In genomic region chr5:31226651-31227050, GRCh38 we compare ENCODE assay signal across 16 cellular contexts. TPM values are rescaled to one million over a fixed set of nuclear protein-coding genes. Genes with fewer than 3 reads are reported as not detected.
DNase-seq lines count a peak whose midpoint lies in the region; ATAC-seq, FAIRE-seq and TF ChIP-seq lines count a peak whose summit lies in the region.
"Had no signal": no experiment of that assay in that cellular context is flagged by ENCODE, and none has a peak within 500 bp of the region (broad histone marks: within the 10 kb centered on the region; RNA-seq: fewer than 3 reads in every experiment).

No MANE protein-coding gene starts in this region.

- H3K4me1 Mint-ChIP-seq in GM23338 (no peaks in the 10 kb centered on the region), astrocyte (ENCODE audit: low read depth, unreplicated experiment) (peaks cover 27% of the 10 kb centered on the region)
- H3K4me1 Mint-ChIP-seq in activated CD8-positive, alpha-beta memory T cell treated with anti-CD3 and anti-CD28 coated beads, Interleukin-2, amount 10 ng/mL, durations not matched to agents 7 days and 5 days, result no peaks in the 10 kb centered on the region
- H3K4me1 Mint-ChIP-seq: CD8-positive, alpha-beta memory T cell had no signal

- no peak overlapping the region for H3K4me2 ChIP-seq in GM23338
- no peak overlapping the region for H3K4me2 ChIP-seq in astrocyte (ENCODE audit: low read length)
- H3K4me2 ChIP-seq: BLaER1 had no signal

- FAIRE-seq in astrocyte (lab: Jason Lieb, UNC), result no peak
- no peak for FAIRE-seq in H54 (lab: Jason Lieb, UNC)
- FAIRE-seq: GM19239 had no signal

- H3K9me3 Mint-ChIP-seq in GM23338 (no peaks in the 10 kb centered on the region), astrocyte (ENCODE audit: unreplicated experiment) (peaks cover 17% of the 10 kb centered on the region)
- no peaks in the 10 kb centered on the region for H3K9me3 Mint-ChIP-seq in activated CD8-positive, alpha-beta memory T cell treated with anti-CD3 and anti-CD28 coated beads, Interleukin-2, amount 10 ng/mL, durations not matched to agents 7 days and 5 days (ENCODE audit: low read depth)

- no peaks in the 10 kb centered on the region for H4K20me1 ChIP-seq in GM23338 (replicated peaks; ENCODE audit: insufficient read depth)
- H4K20me1 ChIP-seq in astrocyte (ENCODE audit: insufficient read depth, low read length), result no peaks in the 10 kb centered on the region
- H4K20me1 ChIP-seq: BLaER1 had no signal

- ATAC-seq in GM23338, result no peak
- no peak for ATAC-seq in activated CD8-positive, alpha-beta memory T cell treated with anti-CD3 and anti-CD28 coated beads, Interleukin-2, amount 10 ng/mL, durations not matched to agents 7 days and 5 days
- ATAC-seq in GM21723 (IDR thresholded peaks at IDR 0.05; ENCODE audit: unreplicated experiment), result no peak

- H3K27ac Mint-ChIP-seq in GM23338, result no peak overlapping the region
- H3K27ac Mint-ChIP-seq in astrocyte (ENCODE audit: unreplicated experiment), result peak overlapping the region; percentile 53
- no peak overlapping the region for H3K27ac Mint-ChIP-seq in activated CD8-positive, alpha-beta memory T cell treated with anti-CD3 and anti-CD28 coated beads, Interleukin-2, amount 10 ng/mL, durations not matched to agents 7 days and 5 days

- H3K27me3 Mint-ChIP-seq in GM23338 (ENCODE audit: insufficient read depth, low read depth, poor library complexity), result no peaks in the 10 kb centered on the region
- no peaks in the 10 kb centered on the region for H3K27me3 Mint-ChIP-seq in astrocyte (ENCODE audit: low read depth, unreplicated experiment)
- no peaks in the 10 kb centered on the region for H3K27me3 Mint-ChIP-seq in activated CD8-positive, alpha-beta memory T cell treated with anti-CD3 and anti-CD28 coated beads, Interleukin-2, amount 10 ng/mL, durations not matched to agents 7 days and 5 days
- H3K27me3 Mint-ChIP-seq: CD8-positive, alpha-beta memory T cell had no signal

- no peak for TF ChIP-seq CTCF in GM23338 (conservative IDR thresholded peaks at IDR 0.05; ENCODE audit: low read depth in 2 of 2)
- no peak for TF ChIP-seq CTCF in astrocyte (IDR thresholded peaks at IDR 0.05; ENCODE audit: insufficient read depth, low read depth, low read length)
- no peak for TF ChIP-seq CTCF in esophagus squamous epithelium (IDR thresholded peaks at IDR 0.05)

- CTCF ChIA-PET in activated CD8-positive, alpha-beta memory T cell treated with anti-CD3 and anti-CD28 coated beads, Interleukin-2, amount 10 ng/mL, durations not matched to agents 7 days and 5 days (lab: Charles Lee), result no interaction called here

- H3K4me1 ChIP-seq in GM23338 (ENCODE audit: insufficient read depth) (no peaks in the 10 kb centered on the region), astrocyte (ENCODE audit: insufficient read depth, low read length) (peaks cover 14% of the 10 kb centered on the region), esophagus squamous epithelium (peaks cover 0 to 2% (median 0%) of the 10 kb centered on the region in 3 donors), skeletal muscle tissue (ENCODE audit: control insufficient read depth in 3 of 3, insufficient read depth in 3 of 3, low read length in 3 of 3) (peaks cover 0 to 2% (median 0%) of the 10 kb centered on the region in 3 donors)
- H3K4me1 ChIP-seq: BLaER1 had no signal

- H3K9me3 ChIP-seq in astrocyte (ENCODE audit: insufficient read depth, low read depth, low read length) (peaks cover 7% of the 10 kb centered on the region), esophagus squamous epithelium (no peaks in the 10 kb centered on the region), skeletal muscle tissue (ENCODE audit: control insufficient read depth in 3 of 3, low read length in 3 of 3) (no peaks in the 10 kb centered on the region)
- H3K9me3 ChIP-seq: BLaER1, Caco-2 had no signal

- no peaks in the 10 kb centered on the region for H3K27me3 ChIP-seq in GM23338 (ENCODE audit: insufficient read depth)
- no peaks in the 10 kb centered on the region for H3K27me3 ChIP-seq in astrocyte (ENCODE audit: insufficient read depth, low read length)
- H3K27me3 ChIP-seq in esophagus squamous epithelium, result no peaks in the 10 kb centered on the region
- H3K27me3 ChIP-seq in skeletal muscle tissue (ENCODE audit: control insufficient read depth in 3 of 3, insufficient read depth in 3 of 3, low read length in 3 of 3), result no peaks in the 10 kb centered on the region
- H3K27me3 ChIP-seq: BLaER1 had no signal

- H3K4me3 ChIP-seq in GM23338 (no peak overlapping the region), astrocyte (ENCODE audit: insufficient read depth, low read depth, low read length) (no peak overlapping the region), esophagus squamous epithelium (no peak overlapping the region), skeletal muscle tissue (ENCODE audit: low read length in 3 of 3) (no peak overlapping the region)
- H3K4me3 ChIP-seq: BLaER1 had no signal

- no peaks in the 10 kb centered on the region for H3K36me3 Mint-ChIP-seq in GM23338 (ENCODE audit: low read depth)
- peaks cover 33% of the 10 kb centered on the region for H3K36me3 Mint-ChIP-seq in astrocyte (ENCODE audit: low read depth, unreplicated experiment)
- no peaks in the 10 kb centered on the region for H3K36me3 Mint-ChIP-seq in activated CD8-positive, alpha-beta memory T cell treated with anti-CD3 and anti-CD28 coated beads, Interleukin-2, amount 10 ng/mL, durations not matched to agents 7 days and 5 days
- H3K36me3 Mint-ChIP-seq: CD8-positive, alpha-beta memory T cell had no signal

- intact Hi-C loops in esophagus squamous epithelium (cut with DNase I), result no loop called here

- H3K4me3 Mint-ChIP-seq in GM23338, result no peak overlapping the region
- no peak overlapping the region for H3K4me3 Mint-ChIP-seq in astrocyte (ENCODE audit: unreplicated experiment)
- H3K4me3 Mint-ChIP-seq in activated CD8-positive, alpha-beta memory T cell treated with anti-CD3 and anti-CD28 coated beads, Interleukin-2, amount 10 ng/mL, durations not matched to agents 7 days and 5 days, result no peak overlapping the region
- H3K4me3 Mint-ChIP-seq: CD8-positive, alpha-beta memory T cell had no signal

- no peaks in the 10 kb centered on the region for H3K36me3 ChIP-seq in GM23338 (ENCODE audit: insufficient read depth)
- H3K36me3 ChIP-seq in astrocyte (ENCODE audit: insufficient read depth, low read length), result peaks cover 6% of the 10 kb centered on the region
- no peaks in the 10 kb centered on the region for H3K36me3 ChIP-seq in esophagus squamous epithelium
- no peaks in the 10 kb centered on the region for H3K36me3 ChIP-seq in skeletal muscle tissue (ENCODE audit: control insufficient read depth in 3 of 3, insufficient read depth in 3 of 3, low read length in 3 of 3)
- H3K36me3 ChIP-seq: BLaER1 had no signal

- H2AFZ ChIP-seq in GM23338 (peak overlapping the region; percentile 66; the same call in 1 of the 2 replicates), astrocyte (ENCODE audit: low read depth, low read length) (no peak overlapping the region)

- H3K9ac ChIP-seq in astrocyte (ENCODE audit: low read length) (no peak overlapping the region), skeletal muscle tissue (ENCODE audit: low read depth in 1 of 3, low read length in 3 of 3) (no peak overlapping the region)
- H3K9ac ChIP-seq: BLaER1 had no signal

- no peaks in the 10 kb centered on the region for H3K9me2 ChIP-seq in GM23338 (ENCODE audit: insufficient read depth)

- DNase-seq in GM23338 (ENCODE audit: low spot score), result no peak
- no peak for DNase-seq in astrocyte (ENCODE audit: low read depth)
- DNase-seq in esophagus squamous epithelium (lab: John Stamatoyannopoulos, UW), result no peak
- no peak for DNase-seq in activated CD8-positive, alpha-beta memory T cell treated with anti-CD3 and anti-CD28 coated beads, Interleukin-2, amount 10 ng/mL, durations not matched to agents 7 days and 5 days
- no peak for DNase-seq in H54 (ENCODE audit: insufficient read length, low spot score)
- DNase-seq: 8988T; AML-193; Caco-2; CD8-positive, alpha-beta memory T cell; DND-41; GDM1; H7 had no signal

- H3K79me2 ChIP-seq in GM23338 (replicated peaks; ENCODE audit: insufficient read depth) (no peaks in the 10 kb centered on the region), astrocyte (ENCODE audit: insufficient read depth, low read length) (peaks cover 63% of the 10 kb centered on the region)

- TF ChIP-seq POLR2A in esophagus squamous epithelium (IDR thresholded peaks at IDR 0.05), result no peak
- TF ChIP-seq POLR2A in H54 (IDR thresholded peaks at IDR 0.05; ENCODE audit: low read depth, low read length), result no peak

- H3F3A ChIP-seq in GM23338 (replicated peaks; ENCODE audit: low read depth), result no peaks in the 10 kb centered on the region

- H3K27ac ChIP-seq in GM23338 (ENCODE audit: low read depth) (no peak overlapping the region), astrocyte (ENCODE audit: low read depth, low read length) (peak overlapping the region; percentile 3), esophagus squamous epithelium (peak overlapping the region in 3 of 4 donors; percentile 27 to 57 (median 36)), skeletal muscle tissue (ENCODE audit: low read depth, low read length) (peak overlapping the region; percentile 16)
- H3K27ac ChIP-seq: BLaER1 had no signal

- WGBS in esophagus squamous epithelium, 2 donors, result 45 to 63% methylated on average over 5 of the region's 5 CpGs

TF ChIP-seq in GM23338, 12 proteins besides CTCF, POLR2A, EP300 and RAD21 (continues in another document):
- no peak for TF ChIP-seq CREB1 (CRISPR knock-in tag; IDR thresholded peaks at IDR 0.05; ENCODE audit: low read depth)

RNA-seq across cellular contexts. Expression of gene CDH6, which starts 33.2 kb away (rescaled TPM):
- total RNA-seq in GM23338 (2014; rRNA removed; shearing (Covaris generic)), result 0.23 and 1.1 TPM in 2 replicates
- 0.42 and 0.60 TPM in 2 replicates for polyA plus RNA-seq in GM23338 (2016; fragmentation: Nextera tagmentation; extraction: Ambion mirVana)
- total RNA-seq in astrocyte (90.1 and 106 TPM in 2 replicates), esophagus squamous epithelium (1 to 10 TPM; 1.5 to 5.0 (median 4.2) TPM), skeletal muscle tissue (5.7 TPM)
- not detected for total RNA-seq in activated CD8-positive, alpha-beta memory T cell treated with anti-CD3 and anti-CD28 coated beads, Interleukin-2, amount 10 ng/mL, durations not matched to agents 7 days and 5 days
- total RNA-seq: CD8-positive, alpha-beta memory T cell had no signal
- polyA plus RNA-seq: CD8-positive, alpha-beta memory T cell had no signal

Comparison
In these comparisons a context has a peak if more than half of its experiments do, and no peak if none do; other contexts are left out.
1. RNA of gene CDH6, which starts 33.2 kb away (total RNA-seq): 90.1 to 106 TPM in astrocyte; 5.7 TPM in skeletal muscle tissue (single experiment), 1.5 to 5.0 TPM in esophagus squamous epithelium, 0.23 to 1.1 TPM in GM23338 and not detected in activated CD8-positive, alpha-beta memory T cell treated with anti-CD3 and anti-CD28 coated beads, Interleukin-2, amount 10 ng/mL, durations not matched to agents 7 days and 5 days; every median in the first group is over 10 times any median in the second.